In the genomic region with DNA sequence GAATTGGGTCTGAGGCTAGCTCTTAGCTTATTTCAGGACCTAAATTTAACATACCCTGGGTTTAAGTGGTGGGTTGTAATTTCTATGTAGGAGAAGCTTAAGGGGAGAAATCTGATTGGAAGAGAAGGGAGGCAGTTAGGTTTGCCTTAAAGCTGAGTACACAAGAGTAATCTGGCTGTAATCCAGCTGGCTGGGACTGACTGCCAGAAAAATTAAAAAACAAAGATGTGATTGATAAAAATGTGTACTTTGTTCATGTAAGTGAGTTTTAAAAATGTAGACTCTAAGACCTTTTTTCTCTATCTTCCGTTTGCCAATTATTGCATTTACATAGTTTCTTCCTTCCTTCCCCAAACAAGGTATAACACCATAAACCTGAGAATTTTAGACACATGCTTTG, we compare ENCODE assay signal across 9 cellular contexts. TPM values are rescaled to one million over a fixed set of nuclear protein-coding genes. Genes with fewer than 3 reads are reported as not detected.
DNase-seq lines count a peak whose midpoint lies in the region; ATAC-seq and TF ChIP-seq lines count a peak whose summit lies in the region.
"Had no signal": no experiment of that assay in that cellular context is flagged by ENCODE, and none has a peak within 500 bp of the region (broad histone marks: within the 10 kb centered on the region; RNA-seq: fewer than 3 reads in every experiment).

No MANE protein-coding gene starts in this region.

- H3K9me3 ChIP-seq in hepatocyte (ENCODE audit: low read depth): no peaks in the 10 kb centered on the region

- peaks cover 11% of the 10 kb centered on the region for H3K4me1 ChIP-seq in hepatocyte (ENCODE audit: insufficient read depth)

- DNase-seq in Calu3: peak; percentile 34
- peak; percentile 64 for DNase-seq in NCI-H82 (lab: John Stamatoyannopoulos, UW)
- DNase-seq in hepatocyte (ENCODE audit: low spot score): no peak
- no peak for DNase-seq in activated T-cell treated with anti-CD3 and anti-CD28 coated beads for 4 hours
- no peak for DNase-seq in activated CD4-positive, CD25-positive, alpha-beta regulatory T cell treated with anti-CD3 and anti-CD28 coated beads, Interleukin-2, amount 50 U/mL, for 72 hours
- DNase-seq: stimulated activated CD4-positive, alpha-beta T cell treated with anti-CD3 and anti-CD28 coated beads, Interleukin-4, amount 100 ng/mL, for 4 hours had no signal

- no peak overlapping the region for H3K27ac Mint-ChIP-seq in Calu3 (ENCODE audit: unreplicated experiment)
- H3K27ac Mint-ChIP-seq: dendritic cell treated with granulocyte-macrophage colony-stimulating factor and Interleukin-4, amounts not matched to agents 40 ng/mL and 50 ng/mL, for 4 days had no signal

- H3K79me2 ChIP-seq in hepatocyte: peaks cover 14% of the 10 kb centered on the region

- H3K9me2 ChIP-seq in hepatocyte (replicated peaks; ENCODE audit: insufficient read depth): no peaks in the 10 kb centered on the region

- no peaks in the 10 kb centered on the region for H3K27me3 Mint-ChIP-seq in Calu3 (ENCODE audit: unreplicated experiment)
- H3K27me3 Mint-ChIP-seq: dendritic cell treated with granulocyte-macrophage colony-stimulating factor and Interleukin-4, amounts not matched to agents 40 ng/mL and 50 ng/mL, for 4 days had no signal

- no peak overlapping the region for H2AFZ ChIP-seq in hepatocyte

- CTCF ChIA-PET in Calu3 (lab: Charles Lee): no interaction called here

- H3K27me3 ChIP-seq in hepatocyte: no peaks in the 10 kb centered on the region

- no peak overlapping the region for H3K4me3 Mint-ChIP-seq in Calu3 (ENCODE audit: low read depth, unreplicated experiment)
- H3K4me3 Mint-ChIP-seq: dendritic cell treated with granulocyte-macrophage colony-stimulating factor and Interleukin-4, amounts not matched to agents 40 ng/mL and 50 ng/mL, for 4 days had no signal

- ATAC-seq in HG02885 (IDR thresholded peaks at IDR 0.05; ENCODE audit: poor library complexity, unreplicated experiment): no peak

- 55% methylated on average over 1 of the region's 1 CpG for WGBS in hepatocyte (ENCODE audit: low lambda C conversion rate, missing lambda C conversion rate)

- H3K4me3 ChIP-seq in hepatocyte: no peak overlapping the region
- H3K4me3 ChIP-seq: lung had no signal

- peak overlapping the region; percentile 4 for H3K4me2 ChIP-seq in hepatocyte

- H3K9me3 Mint-ChIP-seq in Calu3 (ENCODE audit: low read depth, unreplicated experiment): no peaks in the 10 kb centered on the region
- H3K9me3 Mint-ChIP-seq: dendritic cell treated with granulocyte-macrophage colony-stimulating factor and Interleukin-4, amounts not matched to agents 40 ng/mL and 50 ng/mL, for 4 days had no signal

- peaks cover 7% of the 10 kb centered on the region for H3K4me1 Mint-ChIP-seq in Calu3 (ENCODE audit: low read depth, unreplicated experiment)

- H3K27ac ChIP-seq in hepatocyte: peak overlapping the region; percentile 51

- H3K36me3 ChIP-seq in hepatocyte (replicated peaks; ENCODE audit: insufficient read depth, low read depth): no peaks in the 10 kb centered on the region

- H3K36me3 Mint-ChIP-seq in Calu3 (ENCODE audit: insufficient read depth, unreplicated experiment): peaks cover 4% of the 10 kb centered on the region

- BruUV-seq in Calu3 (replicated peaks; lab: Mats Ljungman, UMichigan): no TSS peak

- intact Hi-C loops in Calu3 (cut with micrococcal nuclease; ENCODE audit: unreplicated experiment): no loop called here

- H4K20me1 ChIP-seq in hepatocyte (ENCODE audit: insufficient read depth, poor library complexity, severe bottlenecking): no peaks in the 10 kb centered on the region

- TF ChIP-seq CTCF in Calu3 (IDR thresholded peaks at IDR 0.05; ENCODE audit: unreplicated experiment) (no peak), hepatocyte (IDR thresholded peaks at IDR 0.05; ENCODE audit: poor library complexity) (no peak)

RNA-seq across cellular contexts. Expression of a gene that starts 17.4 kb away (rescaled TPM):
- total RNA-seq in Calu3 (2022) (not detected in 2 replicates), hepatocyte (not detected in 2 replicates)
- polyA plus RNA-seq in hepatocyte: not detected in 2 replicates

RNA-seq across cellular contexts. Expression of a gene that starts 19.9 kb away (rescaled TPM):
- total RNA-seq in Calu3 (2022): 16.8 and 19.2 TPM in 2 replicates
- total RNA-seq in hepatocyte: 12.8 and 13.9 TPM in 2 replicates
- polyA plus RNA-seq in hepatocyte: 12.2 and 14.4 TPM in 2 replicates

RNA-seq across cellular contexts. Expression of a gene that starts 22.4 kb away (rescaled TPM):
- total RNA-seq in Calu3 (2022) (26.6 and 31.6 TPM in 2 replicates), hepatocyte (17.1 and 19.3 TPM in 2 replicates)
- 11.2 and 11.4 TPM in 2 replicates for polyA plus RNA-seq in hepatocyte

RNA-seq across cellular contexts. Expression of a gene that starts 22.5 kb away (rescaled TPM):
- total RNA-seq in Calu3 (2022) (62.4 and 62.7 TPM in 2 replicates), hepatocyte (58.5 and 60.5 TPM in 2 replicates)
- 77.5 and 80.2 TPM in 2 replicates for polyA plus RNA-seq in hepatocyte

RNA-seq across cellular contexts. Expression of a gene that starts 39.1 kb away (rescaled TPM):
- total RNA-seq in Calu3 (2022) (26.5 and 29.4 TPM in 2 replicates), hepatocyte (54.6 and 69.6 TPM in 2 replicates)
- 79.8 and 79.9 TPM in 2 replicates for polyA plus RNA-seq in hepatocyte

Comparison
In these comparisons a context has a peak if more than half of its experiments do, and no peak if none do; other contexts are left out.
1. DNase-seq: peak in Calu3 (single experiment) and NCI-H82 (single experiment); none in hepatocyte (single experiment), activated T-cell treated with anti-CD3 and anti-CD28 coated beads for 4 hours (single experiment) and activated CD4-positive, CD25-positive, alpha-beta regulatory T cell treated with anti-CD3 and anti-CD28 coated beads, Interleukin-2, amount 50 U/mL, for 72 hours (single experiment).